1 cellular context compared by ENCODE assay signal in genomic region chr12:20757-21156, GRCh38.
TF ChIP-seq lines count a peak whose summit lies in the region.

No MANE protein-coding gene starts in this region.

TF ChIP-seq in HepG2, 621 proteins besides CTCF, POLR2A, EP300 and RAD21 (continued from another document and continues in another):
- TF ChIP-seq ZNF629 (CRISPR knock-in tag; conservative IDR thresholded peaks at IDR 0.05) = 0 out of 2 replicates have a peak, but pooled peaks have one; percentile 33
- no peak for TF ChIP-seq PHF20 (CRISPR knock-in tag; IDR thresholded peaks at IDR 0.05)
- TF ChIP-seq MXD4 (CRISPR knock-in tag; IDR thresholded peaks at IDR 0.05) = peak; percentile 60; the same call in 1 of the 2 replicates
- TF ChIP-seq REST (IDR thresholded peaks at IDR 0.05; ENCODE audit: borderline replicate concordance in 1 of 2, low read depth in 1 of 2, low read length in 2 of 2) = peak in 1 of 2 experiments; percentile 32; a peak in 1 of 4 replicates
- peak in 1 of 2 experiments; percentile 35; a peak in 1 of 4 replicates for TF ChIP-seq KLF16 (CRISPR knock-in tag; IDR thresholded peaks at IDR 0.05)
- peak; percentile 92 for TF ChIP-seq HNF4G (IDR thresholded peaks at IDR 0.05; ENCODE audit: borderline replicate concordance, low read depth, low read length)
- TF ChIP-seq HNF4G (CRISPR knock-in tag; IDR thresholded peaks at IDR 0.05; ENCODE audit: borderline replicate concordance, low read depth) = peak; percentile 86; the same call in 1 of the 2 replicates
- no peak for TF ChIP-seq ZFP82 (CRISPR knock-in tag; IDR thresholded peaks at IDR 0.05; ENCODE audit: borderline replicate concordance)
- TF ChIP-seq MEF2D (CRISPR knock-in tag; IDR thresholded peaks at IDR 0.05) = peak; percentile 27; the same call in 1 of the 2 replicates
- no peak for TF ChIP-seq TOE1 (CRISPR knock-in tag; IDR thresholded peaks at IDR 0.05)
- TF ChIP-seq TSC22D2 (CRISPR knock-in tag; IDR thresholded peaks at IDR 0.05; ENCODE audit: borderline replicate concordance) = no peak
- TF ChIP-seq NFIB (CRISPR knock-in tag; IDR thresholded peaks at IDR 0.05; ENCODE audit: borderline replicate concordance) = no peak
- no peak for TF ChIP-seq ZNF180 (CRISPR knock-in tag; IDR thresholded peaks at IDR 0.05; ENCODE audit: borderline replicate concordance, low read depth)
- no peak for TF ChIP-seq RFX3 (CRISPR knock-in tag; IDR thresholded peaks at IDR 0.05)
- TF ChIP-seq ZNF3 (CRISPR knock-in tag; IDR thresholded peaks at IDR 0.05) = no peak
- TF ChIP-seq ZNF558 (CRISPR knock-in tag; IDR thresholded peaks at IDR 0.05; ENCODE audit: borderline replicate concordance) = 0 out of 2 replicates have a peak, but pooled peaks have one; percentile 26
- no peak for TF ChIP-seq ATF7 (IDR thresholded peaks at IDR 0.05)
- TF ChIP-seq ATF7 (CRISPR knock-in tag; IDR thresholded peaks at IDR 0.05) = no peak
- TF ChIP-seq ZNF710 (CRISPR knock-in tag; IDR thresholded peaks at IDR 0.05; ENCODE audit: borderline replicate concordance) = no peak; the same call in none of the 2 replicates
- peak; percentile 94 for TF ChIP-seq HNF4A (CRISPR knock-in tag; IDR thresholded peaks at IDR 0.05)
- peak; percentile 45; the same call in 1 of the 2 replicates for TF ChIP-seq FOXP4 (CRISPR knock-in tag; IDR thresholded peaks at IDR 0.05)
- 0 out of 2 replicates have a peak, but pooled peaks have one; percentile 76 for TF ChIP-seq SMAD3 (CRISPR knock-in tag; IDR thresholded peaks at IDR 0.05)
- TF ChIP-seq ATAD3A (CRISPR knock-in tag; IDR thresholded peaks at IDR 0.05) = no peak
- no peak for TF ChIP-seq ZNF446 (CRISPR knock-in tag; IDR thresholded peaks at IDR 0.05)
- no peak for TF ChIP-seq ZFP36L1 (CRISPR knock-in tag; IDR thresholded peaks at IDR 0.05)
- TF ChIP-seq ZNF670 (CRISPR knock-in tag; IDR thresholded peaks at IDR 0.05; ENCODE audit: borderline replicate concordance) = no peak
- TF ChIP-seq ZGPAT (CRISPR knock-in tag; IDR thresholded peaks at IDR 0.05) = peak; percentile 33; the same call in 1 of the 2 replicates
- TF ChIP-seq BRF2 (CRISPR knock-in tag; IDR thresholded peaks at IDR 0.05) = no peak
- no peak for TF ChIP-seq ZNF44 (CRISPR knock-in tag; IDR thresholded peaks at IDR 0.05)
- TF ChIP-seq ZNF101 (CRISPR knock-in tag; IDR thresholded peaks at IDR 0.05; ENCODE audit: borderline replicate concordance, low read depth) = no peak
- no peak for TF ChIP-seq ZKSCAN5 (CRISPR knock-in tag; IDR thresholded peaks at IDR 0.05)
- TF ChIP-seq ZNF280B (CRISPR knock-in tag; IDR thresholded peaks at IDR 0.05; ENCODE audit: borderline replicate concordance) = no peak
- no peak for TF ChIP-seq SP1 (IDR thresholded peaks at IDR 0.05)
- TF ChIP-seq SP1 (CRISPR knock-in tag; IDR thresholded peaks at IDR 0.05) = no peak; the same call in 1 of the 2 replicates
- TF ChIP-seq ZSCAN31 (CRISPR knock-in tag; IDR thresholded peaks at IDR 0.05; ENCODE audit: low read depth) = no peak
- no peak for TF ChIP-seq ZNF672 (CRISPR knock-in tag; IDR thresholded peaks at IDR 0.05)
- peak; percentile 69; the same call in 1 of the 2 replicates for TF ChIP-seq GATAD1 (CRISPR knock-in tag; IDR thresholded peaks at IDR 0.05)
- no peak for TF ChIP-seq TFE3 (CRISPR knock-in tag; IDR thresholded peaks at IDR 0.05)
- no peak for TF ChIP-seq ZNF549 (CRISPR knock-in tag; IDR thresholded peaks at IDR 0.05)
- no peak for TF ChIP-seq ZNF253 (CRISPR knock-in tag; IDR thresholded peaks at IDR 0.05; ENCODE audit: borderline replicate concordance)
- 0 out of 2 replicates have a peak, but pooled peaks have one; percentile 64 for TF ChIP-seq ZBTB42 (CRISPR knock-in tag; IDR thresholded peaks at IDR 0.05)
- TF ChIP-seq FOXP1 (IDR thresholded peaks at IDR 0.05) = no peak
- TF ChIP-seq FOXP1 (CRISPR knock-in tag; IDR thresholded peaks at IDR 0.05) = peak; percentile 44; the same call in 1 of the 2 replicates
- peak; percentile 63 for TF ChIP-seq CEBPG (CRISPR knock-in tag; IDR thresholded peaks at IDR 0.05)
- TF ChIP-seq BATF2 (CRISPR knock-in tag; IDR thresholded peaks at IDR 0.05) = 0 out of 2 replicates have a peak, but pooled peaks have one; percentile 29
- TF ChIP-seq ZFX (CRISPR knock-in tag; IDR thresholded peaks at IDR 0.05; ENCODE audit: low read depth) = peak; percentile 76
- peak; percentile 60 for TF ChIP-seq ZFP91 (CRISPR knock-in tag; IDR thresholded peaks at IDR 0.05; ENCODE audit: borderline replicate concordance)
- TF ChIP-seq TBX3 (IDR thresholded peaks at IDR 0.05; ENCODE audit: borderline replicate concordance) = peak; percentile 32; the same call in 1 of the 2 replicates
- peak; percentile 79; the same call in 1 of the 2 replicates for TF ChIP-seq RXRB (CRISPR knock-in tag; IDR thresholded peaks at IDR 0.05; ENCODE audit: borderline replicate concordance)
- TF ChIP-seq LBX2 (CRISPR knock-in tag; IDR thresholded peaks at IDR 0.05; ENCODE audit: borderline replicate concordance) = no peak
- peak; percentile 72; the same call in 1 of the 2 replicates for TF ChIP-seq BORCS8-MEF2B (CRISPR knock-in tag; IDR thresholded peaks at IDR 0.05)
